ENCODE assay signal across 23 cellular contexts in the genomic region with DNA sequence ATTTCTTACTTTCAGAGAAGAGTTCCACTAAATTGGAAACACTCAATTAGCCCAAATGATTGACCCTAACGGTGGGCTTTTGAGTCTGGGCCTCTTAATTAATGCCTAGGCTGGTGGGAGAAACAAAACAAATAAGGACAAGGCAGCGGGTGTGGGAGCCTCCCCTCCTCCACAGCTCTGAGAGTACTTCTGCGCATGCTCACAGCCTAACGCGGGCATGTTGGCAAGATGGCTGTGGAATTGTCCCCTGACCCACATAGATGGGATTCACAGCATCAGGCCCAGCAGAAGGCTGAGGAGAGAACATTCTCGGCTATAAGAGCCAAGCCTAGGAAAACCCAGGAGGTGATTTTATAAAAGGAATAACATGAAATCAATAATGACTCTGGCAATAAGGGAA.
DNase-seq lines count a peak whose midpoint lies in the region; ATAC-seq and TF ChIP-seq lines count a peak whose summit lies in the region.
"Had no signal": no experiment of that assay in that cellular context is flagged by ENCODE, and none has a peak within 500 bp of the region (broad histone marks: within the 10 kb centered on the region; RNA-seq: fewer than 3 reads in every experiment).

No MANE protein-coding gene starts in this region.

- no peaks in the 10 kb centered on the region for H3K36me3 Mint-ChIP-seq in osteocyte (ENCODE audit: unreplicated experiment)
- H3K36me3 Mint-ChIP-seq: CD14-positive monocyte; CD4-positive, alpha-beta memory T cell; CD4-positive, CD25-positive, alpha-beta regulatory T cell had no signal

- H3K4me1 Mint-ChIP-seq in osteocyte (ENCODE audit: unreplicated experiment), result no peaks in the 10 kb centered on the region
- H3K4me1 Mint-ChIP-seq: CD14-positive monocyte; CD4-positive, alpha-beta memory T cell; CD4-positive, CD25-positive, alpha-beta regulatory T cell; CD8-positive, alpha-beta memory T cell had no signal

- no peaks in the 10 kb centered on the region for H3K27me3 Mint-ChIP-seq in osteocyte (ENCODE audit: unreplicated experiment)
- H3K27me3 Mint-ChIP-seq: CD4-positive, alpha-beta memory T cell had no signal

- H3K4me3 ChIP-seq in WERI-Rb-1 (ENCODE audit: low read depth, low read length) (no peak overlapping the region), brain microvascular endothelial cell (ENCODE audit: low read depth, low read length) (no peak overlapping the region)
- H3K4me3 ChIP-seq: BLaER1, GM12878 had no signal

- H3K9me3 Mint-ChIP-seq in osteocyte (ENCODE audit: unreplicated experiment), result peaks cover 6% of the 10 kb centered on the region
- H3K9me3 Mint-ChIP-seq: CD4-positive, alpha-beta memory T cell; CD8-positive, alpha-beta memory T cell had no signal

- H3K27me3 ChIP-seq in WERI-Rb-1 (ENCODE audit: insufficient read depth, low read depth, severe bottlenecking) (peaks cover 49% of the 10 kb centered on the region), brain microvascular endothelial cell (replicated peaks) (no peaks in the 10 kb centered on the region)
- H3K27me3 ChIP-seq: BE2C had no signal

- TF ChIP-seq CTCF in WERI-Rb-1 (IDR thresholded peaks at IDR 0.05; ENCODE audit: low read depth, low read length) (no peak), osteocyte (IDR thresholded peaks at IDR 0.05) (no peak), brain microvascular endothelial cell (IDR thresholded peaks at IDR 0.05; ENCODE audit: low read depth, low read length, missing control alignments) (no peak)

- in situ Hi-C loops in brain microvascular endothelial cell (cut with HindIII; ENCODE audit: low pct_ligation_motif_present, low sequenced_read_pairs), result no loop called here

- no peaks in the 10 kb centered on the region for H3K9me3 ChIP-seq in WERI-Rb-1 (ENCODE audit: severe bottlenecking)
- H3K9me3 ChIP-seq: BE2C had no signal

- H3K27ac Mint-ChIP-seq in osteocyte (ENCODE audit: unreplicated experiment), result no peak overlapping the region
- H3K27ac Mint-ChIP-seq: CD14-positive monocyte; CD4-positive, alpha-beta memory T cell; CD4-positive, CD25-positive, alpha-beta regulatory T cell; CD8-positive, alpha-beta memory T cell had no signal

- no peak overlapping the region for H3K27ac ChIP-seq in WERI-Rb-1
- no peak overlapping the region for H3K27ac ChIP-seq in brain microvascular endothelial cell
- H3K27ac ChIP-seq: BLaER1 had no signal

- peak; percentile 13 for DNase-seq in WERI-Rb-1
- peak; percentile 42 for DNase-seq in osteocyte (ENCODE audit: extremely low spot score, unreplicated experiment)
- no peak for DNase-seq in brain microvascular endothelial cell
- DNase-seq: 8988T; ACHN; BE2C; C1 segment of cervical spinal cord; CD4-positive, alpha-beta memory T cell; CD4-positive, CD25-positive, alpha-beta regulatory T cell; CD8-positive, alpha-beta memory T cell; COR-L47; DMS 273 treated with DMSO at 0.1 percent for 48 hours; DMS153; DMS53; DMS79; DND-41; EL; GDM1 had no signal

- ATAC-seq in HG03571 (IDR thresholded peaks at IDR 0.05; ENCODE audit: unreplicated experiment) (no peak), GM19328 (IDR thresholded peaks at IDR 0.05; ENCODE audit: unreplicated experiment) (no peak)
- ATAC-seq: GM12878 had no signal

- H3K36me3 ChIP-seq in WERI-Rb-1 (no peaks in the 10 kb centered on the region), brain microvascular endothelial cell (replicated peaks) (no peaks in the 10 kb centered on the region)
- H3K36me3 ChIP-seq: BE2C, BLaER1 had no signal

- H3K4me3 Mint-ChIP-seq in osteocyte (ENCODE audit: unreplicated experiment), result no peak overlapping the region
- H3K4me3 Mint-ChIP-seq: CD14-positive monocyte; CD4-positive, alpha-beta memory T cell; CD4-positive, CD25-positive, alpha-beta regulatory T cell; CD8-positive, alpha-beta memory T cell had no signal
